ENCODE assay signal across 20 cellular contexts in genomic region chr4:66647468-66647867, GRCh38.
"Had no signal": no experiment of that assay in that cellular context is flagged by ENCODE, and none has a peak within 500 bp of the region (broad histone marks: within the 10 kb centered on the region; RNA-seq: fewer than 3 reads in every experiment).

No MANE protein-coding gene starts in this region.

- ATAC-seq: HepG2, Panc1 had no signal

- FAIRE-seq: HepG2 had no signal

- DNase-seq: IMR-90, Karpas-422, KG1, MG63, NCI-H1092, NCI-H1105 treated with DMSO at 0.1 percent for 48 hours, NCI-H1417 treated with DMSO at 0.1 percent for 48 hours, NCI-H146, NCI-H1694 treated with DMSO at 0.1 percent for 48 hours, NCI-H1930, NCI-H2081, NCI-H2107, NCI-H2227 treated with DMSO at 0.1 percent for 48 hours, NCI-H510A, NCI-H526, SHP77, SK-N-SH, T-helper 1 cell had no signal

- H3K36me3 ChIP-seq: MG63 had no signal

- H3K27me3 ChIP-seq: MG63 had no signal

- H3K4me3 ChIP-seq: MG63 had no signal
